ENCODE assay signal across 33 cellular contexts in the genomic region with DNA sequence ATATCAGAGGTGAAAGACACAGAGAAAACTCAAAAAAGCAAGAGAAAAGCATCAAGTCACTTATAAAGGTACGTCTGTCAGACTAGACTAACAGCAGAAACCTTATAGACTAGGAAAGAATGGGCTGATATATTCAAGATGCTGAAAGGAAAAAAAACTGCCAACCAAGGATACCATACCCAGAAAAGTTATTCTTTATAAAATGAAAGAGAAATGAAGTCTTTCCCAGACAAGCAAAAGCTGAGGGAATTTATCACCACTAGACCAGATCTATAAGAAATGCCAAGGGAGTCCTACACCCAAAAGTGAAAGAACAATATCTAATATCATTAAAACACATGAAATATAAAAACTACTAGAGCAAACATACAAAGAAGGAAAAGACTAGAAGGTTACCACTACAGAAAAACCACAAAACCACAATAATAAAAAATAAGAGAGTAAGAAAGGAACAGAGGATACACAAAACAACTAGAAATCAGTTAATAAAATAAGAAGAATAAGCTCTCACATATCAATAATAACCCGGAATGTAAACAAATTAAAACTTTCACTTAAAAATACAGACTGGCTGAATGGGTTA. TPM values are rescaled to one million over a fixed set of nuclear protein-coding genes. Genes with fewer than 3 reads are reported as not detected.
"Had no signal": no experiment of that assay in that cellular context is flagged by ENCODE, and none has a peak within 500 bp of the region (broad histone marks: within the 10 kb centered on the region; RNA-seq: fewer than 3 reads in every experiment).

No MANE protein-coding gene starts in this region.

- H3K36me3 Mint-ChIP-seq: activated naive CD4-positive, alpha-beta T cell treated with anti-CD3 and anti-CD28 coated beads, Interleukin-2, amount 50 U/mL, for 24 hours; activated naive CD8-positive, alpha-beta T cell treated with anti-CD3 and anti-CD28 coated beads for 36 hours had no signal

- H3K27ac Mint-ChIP-seq: activated B cell treated with CpG ODN at 0.5 μM for 24 hours; activated naive CD4-positive, alpha-beta T cell treated with anti-CD3 and anti-CD28 coated beads for 36 hours; activated naive CD4-positive, alpha-beta T cell treated with anti-CD3 and anti-CD28 coated beads, Interleukin-2, amount 50 U/mL, for 24 hours; activated naive CD8-positive, alpha-beta T cell treated with anti-CD3 and anti-CD28 coated beads for 36 hours; activated naive CD8-positive, alpha-beta T cell treated with anti-CD3 and anti-CD28 coated beads, Interleukin-2, amount 50 U/mL, for 24 hours; activated T-helper 1 cell treated with anti-CD3 and anti-CD28 coated beads, Interleukin-12 subunit alpha, Interleukin-12 subunit beta, Interleukin-2, Interleukin-4 antibody, amounts not matched to agents 30 ng/mL and 10 ng/mL and 1 ng/mL, durations not matched to agents 14 hours and 24 hours and 36 hours; activated T-helper 2 cell treated with anti-CD3 and anti-CD28 coated beads, Interferon-gamma antibody, Interleukin-2, Interleukin-4, amounts not matched to agents 10 μg/mL and 5 μg/mL and 100 μg/mL, durations not matched to agents 14 hours and 24 hours and 36 hours; effector memory CD8-positive, alpha-beta T cell; T-helper 17 cell; T-helper 2 cell treated with Interferon-gamma antibody and Interleukin-4, amounts not matched to agents 5 μg/mL and 100 μg/mL, for 36 hours had no signal

- H3K4me1 ChIP-seq: body of pancreas, gastrocnemius medialis had no signal

- H3K27me3 ChIP-seq: adrenal gland, body of pancreas, esophagus muscularis mucosa, foreskin keratinocyte had no signal

- H3K27ac ChIP-seq: adrenal gland, body of pancreas, esophagus muscularis mucosa, foreskin keratinocyte, gastrocnemius medialis, heart left ventricle, WERI-Rb-1 had no signal

- H3K36me3 ChIP-seq: adrenal gland, esophagus muscularis mucosa, gastrocnemius medialis, heart left ventricle, WERI-Rb-1 had no signal

- DNase-seq: activated B cell treated with CpG ODN at 0.5 μM for 24 hours; activated CD4-positive, alpha-beta T cell treated with anti-CD3 and anti-CD28 coated beads for 48 hours; activated CD4-positive, alpha-beta T cell treated with anti-CD3 and anti-CD28 coated beads, Interleukin-2, amount 50 U/mL, for 1 hour; activated CD4-positive, alpha-beta T cell treated with anti-CD3 and anti-CD28 coated beads, Interleukin-2, amount 50 U/mL, for 48 hours; activated CD8-positive, alpha-beta memory T cell treated with anti-CD3 and anti-CD28 coated beads, Interleukin-2, amount 50 U/mL, for 48 hours; activated effector memory CD4-positive, alpha-beta T cell treated with anti-CD3 and anti-CD28 coated beads, Interleukin-2, amount 50 U/mL, for 16 hours; activated naive CD4-positive, alpha-beta T cell treated with anti-CD3 and anti-CD28 coated beads for 36 hours; activated naive CD8-positive, alpha-beta T cell treated with anti-CD3 and anti-CD28 coated beads for 36 hours; activated naive CD8-positive, alpha-beta T cell treated with anti-CD3 and anti-CD28 coated beads, Interleukin-2, amount 50 U/mL, for 24 hours; activated T-cell treated with anti-CD3 and anti-CD28 coated beads, Interleukin-2, amount 50 U/mL, for 4 hours; adrenal gland; amygdala; aorta; body of pancreas; caudate nucleus; cortex of kidney; dermis blood vessel endothelial cell; effector CD4-positive, alpha-beta T cell; effector memory CD8-positive, alpha-beta T cell; erythroblast; foreskin keratinocyte; gastrocnemius medialis; glutamatergic neuron; heart left ventricle; T-helper 17 cell; T1000; WERI-Rb-1 had no signal

- H3K4me3 Mint-ChIP-seq: activated B cell treated with CpG ODN at 0.5 μM for 24 hours; activated naive CD4-positive, alpha-beta T cell treated with anti-CD3 and anti-CD28 coated beads for 36 hours; activated naive CD4-positive, alpha-beta T cell treated with anti-CD3 and anti-CD28 coated beads, Interleukin-2, amount 50 U/mL, for 24 hours; activated naive CD8-positive, alpha-beta T cell treated with anti-CD3 and anti-CD28 coated beads for 36 hours; activated naive CD8-positive, alpha-beta T cell treated with anti-CD3 and anti-CD28 coated beads, Interleukin-2, amount 50 U/mL, for 24 hours; activated T-cell treated with anti-CD3 and anti-CD28 coated beads, Interleukin-2, amount 50 U/mL, for 4 hours; activated T-helper 1 cell treated with anti-CD3 and anti-CD28 coated beads, Interleukin-12 subunit alpha, Interleukin-12 subunit beta, Interleukin-2, Interleukin-4 antibody, amounts not matched to agents 30 ng/mL and 10 ng/mL and 1 ng/mL, durations not matched to agents 14 hours and 24 hours and 36 hours; effector memory CD8-positive, alpha-beta T cell; T-helper 17 cell; T-helper 2 cell treated with Interferon-gamma antibody and Interleukin-4, amounts not matched to agents 5 μg/mL and 100 μg/mL, for 36 hours had no signal

- H3K4me1 Mint-ChIP-seq: activated naive CD8-positive, alpha-beta T cell treated with anti-CD3 and anti-CD28 coated beads for 36 hours; T-helper 17 cell had no signal

- ATAC-seq: activated CD4-positive, CD25-positive, alpha-beta regulatory T cell treated with anti-CD3 and anti-CD28 coated beads, Interleukin-2, amount 50 U/mL, for 24 hours; activated naive CD8-positive, alpha-beta T cell treated with anti-CD3 and anti-CD28 coated beads, Interleukin-2, amount 50 U/mL, for 24 hours; activated T-cell treated with anti-CD3 and anti-CD28 coated beads, Interleukin-2, amount 50 U/mL, for 4 hours; body of pancreas; effector memory CD8-positive, alpha-beta T cell; foreskin keratinocyte; gastrocnemius medialis; heart left ventricle; T-helper 17 cell had no signal

- H3K4me3 ChIP-seq: adrenal gland, body of pancreas, esophagus muscularis mucosa, gastrocnemius medialis, heart left ventricle had no signal

- H3K9me3 ChIP-seq: body of pancreas, gastrocnemius medialis had no signal

RNA-seq across cellular contexts. Expression of a gene that starts 6.2 kb away (rescaled TPM):
- total RNA-seq: activated naive CD4-positive, alpha-beta T cell treated with anti-CD3 and anti-CD28 coated beads for 36 hours; activated naive CD8-positive, alpha-beta T cell treated with anti-CD3 and anti-CD28 coated beads for 36 hours; activated T-cell treated with anti-CD3 and anti-CD28 coated beads, Interleukin-2, amount 50 U/mL, for 4 hours; activated T-helper 2 cell treated with anti-CD3 and anti-CD28 coated beads, Interferon-gamma antibody, Interleukin-2, Interleukin-4, amounts not matched to agents 10 μg/mL and 5 μg/mL and 100 μg/mL, durations not matched to agents 14 hours and 24 hours and 36 hours; T-helper 17 cell had no signal
